In the genomic region with DNA sequence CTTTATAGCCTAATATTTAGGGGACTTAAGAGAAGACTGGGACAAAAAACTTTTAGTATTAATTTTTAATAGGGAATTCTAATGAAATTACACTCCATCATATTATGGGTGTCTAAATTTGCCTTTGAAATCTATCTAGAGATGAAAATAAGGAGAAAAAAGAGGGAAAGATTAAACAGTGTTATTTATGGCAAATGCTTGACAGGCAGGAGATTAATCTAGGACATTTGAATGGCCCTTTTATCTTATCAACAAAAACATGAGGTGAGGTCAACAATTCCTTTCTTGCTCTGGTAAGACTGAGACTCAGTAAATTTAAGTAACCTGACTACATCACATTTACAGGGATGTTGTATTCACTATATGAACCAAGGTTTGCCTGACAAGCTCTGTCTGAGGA, we compare ENCODE assay signal across 24 cellular contexts.
"Had no signal": no experiment of that assay in that cellular context is flagged by ENCODE, and none has a peak within 500 bp of the region (broad histone marks: within the 10 kb centered on the region; RNA-seq: fewer than 3 reads in every experiment).

No MANE protein-coding gene starts in this region.

- H3K27ac ChIP-seq: neural progenitor cell, neutrophil, ovary, parathyroid adenoma, psoas muscle, right lobe of liver, sigmoid colon, stomach, tibial artery, transverse colon, upper lobe of right lung, uterus had no signal

- ATAC-seq: naive thymus-derived CD4-positive, alpha-beta T cell; natural killer cell; psoas muscle; right cardiac atrium; right lobe of liver; stimulated activated effector memory CD8-positive, alpha-beta T cell treated with anti-CD3 and anti-CD28 coated beads, Interleukin-12 subunit alpha, Interleukin-12 subunit beta, amount 100 ng/mL, for 72 hours; stimulated activated naive B cell treated with anti-CD40 and anti-IgM and Interleukin-4, amounts not matched to agents 10 μg/mL and 1 μg/mL and 100 μg/mL, for 72 hours; upper lobe of right lung had no signal

- H3K4me3 ChIP-seq: neural progenitor cell, ovary, psoas muscle, right lobe of liver, sigmoid colon, stomach, tibial artery, transverse colon, upper lobe of right lung, uterus had no signal

- H3K4me1 ChIP-seq: neural progenitor cell, parathyroid adenoma, psoas muscle, right lobe of liver, sigmoid colon, stomach, tibial artery, transverse colon, upper lobe of right lung, uterus had no signal

- H3K79me2 ChIP-seq: parathyroid adenoma had no signal

- H3K36me3 ChIP-seq: neural progenitor cell, neutrophil, ovary, right lobe of liver, sigmoid colon, stomach, tibial artery, transverse colon, upper lobe of right lung had no signal

- H2AFZ ChIP-seq: neural progenitor cell, parathyroid adenoma had no signal

- H3K27me3 ChIP-seq: neural progenitor cell, neutrophil, ovary, right lobe of liver, sigmoid colon, stomach, tibial artery, transverse colon, upper lobe of right lung, uterus had no signal

- H3K4me2 ChIP-seq: neural progenitor cell had no signal

- H3K9ac ChIP-seq: neural progenitor cell, parathyroid adenoma had no signal

- H3K9me3 ChIP-seq: neutrophil, ovary, psoas muscle, right lobe of liver, sigmoid colon, stomach, tibial artery, upper lobe of right lung, uterus had no signal

- DNase-seq: naive thymus-derived CD4-positive, alpha-beta T cell; natural killer cell; occipital lobe; ovary; psoas muscle; right cardiac atrium; right lobe of liver; sigmoid colon; small intestine; stimulated activated CD4-positive, alpha-beta T cell treated with anti-CD3 and anti-CD28 coated beads, Interleukin-15, amount 100 ng/mL, for 24 hours; stimulated activated CD4-positive, alpha-beta T cell treated with anti-CD3 and anti-CD28 coated beads, Interleukin-2, amount 100 ng/mL, for 24 hours; stimulated activated CD4-positive, alpha-beta T cell treated with anti-CD3 and anti-CD28 coated beads, Interleukin-2, amount 100 ng/mL, for 48 hours; stimulated activated CD4-positive, alpha-beta T cell treated with anti-CD3 and anti-CD28 coated beads, Interleukin-4, amount 100 ng/mL, for 24 hours; stimulated activated naive B cell treated with anti-CD40 and anti-IgM and Interleukin-4, amounts not matched to agents 10 μg/mL and 1 μg/mL and 100 μg/mL, for 72 hours; stimulated activated naive CD4-positive, alpha-beta T cell treated with Interleukin-2 at 50 U/mL for 16 hours; stomach; tibial artery; transverse colon; upper lobe of right lung; uterus had no signal

- FAIRE-seq: small intestine had no signal
